ENCODE assay signal across 3 cellular contexts in the genomic region with DNA sequence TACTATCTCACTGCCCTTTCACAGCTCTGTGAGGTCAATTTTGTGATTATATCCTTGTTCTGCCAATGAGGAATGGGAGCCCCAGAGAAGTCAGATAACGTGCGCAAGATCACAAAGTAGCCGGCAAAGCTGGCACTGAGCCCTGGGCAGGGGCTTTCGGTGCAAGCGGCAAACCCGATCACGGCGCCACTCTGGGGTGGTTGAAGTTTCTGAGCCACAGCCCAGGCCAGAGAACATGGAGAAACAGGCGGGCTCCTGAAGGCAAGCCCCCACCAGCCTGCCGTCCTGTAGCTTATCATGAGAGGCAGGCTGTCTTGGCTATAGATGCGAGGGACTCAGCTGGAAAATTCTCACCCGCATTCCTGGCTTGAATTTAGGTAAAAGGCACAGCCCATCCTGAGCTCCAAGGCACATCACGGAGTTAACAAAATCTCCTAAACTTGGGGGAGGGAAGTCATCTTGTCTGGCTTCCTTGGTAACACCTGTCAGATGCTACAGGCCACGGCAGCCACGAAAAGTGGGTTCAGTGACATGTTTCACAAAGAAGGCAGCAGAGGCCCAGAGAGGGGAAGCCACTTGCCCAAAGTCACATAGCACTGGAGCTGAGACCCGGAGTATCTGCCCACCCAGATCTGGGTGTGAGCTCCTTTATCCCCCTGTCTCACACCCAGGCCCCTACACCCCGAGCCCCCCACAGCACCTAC.
TF ChIP-seq lines count a peak whose summit lies in the region.

No MANE protein-coding gene starts in this region.

TF ChIP-seq in SK-N-SH, 30 proteins besides CTCF, POLR2A, EP300 and RAD21:
- no peak for TF ChIP-seq FOXJ3 (CRISPR knock-in tag; IDR thresholded peaks at IDR 0.05)
- no peak for TF ChIP-seq RXRA (IDR thresholded peaks at IDR 0.05; ENCODE audit: borderline replicate concordance, low read depth)
- TF ChIP-seq RCOR1 (IDR thresholded peaks at IDR 0.05; ENCODE audit: low read length): no peak
- TF ChIP-seq EZH2phosphoT487 (IDR thresholded peaks at IDR 0.05; ENCODE audit: borderline replicate concordance, low read depth): no peak
- no peak for TF ChIP-seq FOSL2 (IDR thresholded peaks at IDR 0.05; ENCODE audit: borderline replicate concordance, low read depth)

TF ChIP-seq in SK-N-SH treated with all-trans-retinoic acid at 6 μM for 48 hours, 23 proteins besides CTCF, POLR2A, EP300 and RAD21:
- TF ChIP-seq ZFP3 (CRISPR knock-in tag; IDR thresholded peaks at IDR 0.05): no peak
- no peak for TF ChIP-seq SNAI2 (CRISPR knock-in tag; IDR thresholded peaks at IDR 0.05)
- TF ChIP-seq BACH2 (CRISPR knock-in tag; IDR thresholded peaks at IDR 0.05; ENCODE audit: borderline replicate concordance): no peak
- TF ChIP-seq, protein P1, sequence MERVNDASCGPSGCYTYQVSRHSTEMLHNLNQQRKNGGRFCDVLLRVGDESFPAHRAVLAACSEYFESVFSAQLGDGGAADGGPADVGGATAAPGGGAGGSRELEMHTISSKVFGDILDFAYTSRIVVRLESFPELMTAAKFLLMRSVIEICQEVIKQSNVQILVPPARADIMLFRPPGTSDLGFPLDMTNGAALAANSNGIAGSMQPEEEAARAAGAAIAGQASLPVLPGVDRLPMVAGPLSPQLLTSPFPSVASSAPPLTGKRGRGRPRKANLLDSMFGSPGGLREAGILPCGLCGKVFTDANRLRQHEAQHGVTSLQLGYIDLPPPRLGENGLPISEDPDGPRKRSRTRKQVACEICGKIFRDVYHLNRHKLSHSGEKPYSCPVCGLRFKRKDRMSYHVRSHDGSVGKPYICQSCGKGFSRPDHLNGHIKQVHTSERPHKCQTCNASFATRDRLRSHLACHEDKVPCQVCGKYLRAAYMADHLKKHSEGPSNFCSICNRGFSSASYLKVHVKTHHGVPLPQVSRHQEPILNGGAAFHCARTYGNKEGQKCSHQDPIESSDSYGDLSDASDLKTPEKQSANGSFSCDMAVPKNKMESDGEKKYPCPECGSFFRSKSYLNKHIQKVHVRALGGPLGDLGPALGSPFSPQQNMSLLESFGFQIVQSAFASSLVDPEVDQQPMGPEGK (CRISPR knock-in tag; IDR thresholded peaks at IDR 0.05; ENCODE audit: borderline replicate concordance): no peak
- TF ChIP-seq, protein P2, sequence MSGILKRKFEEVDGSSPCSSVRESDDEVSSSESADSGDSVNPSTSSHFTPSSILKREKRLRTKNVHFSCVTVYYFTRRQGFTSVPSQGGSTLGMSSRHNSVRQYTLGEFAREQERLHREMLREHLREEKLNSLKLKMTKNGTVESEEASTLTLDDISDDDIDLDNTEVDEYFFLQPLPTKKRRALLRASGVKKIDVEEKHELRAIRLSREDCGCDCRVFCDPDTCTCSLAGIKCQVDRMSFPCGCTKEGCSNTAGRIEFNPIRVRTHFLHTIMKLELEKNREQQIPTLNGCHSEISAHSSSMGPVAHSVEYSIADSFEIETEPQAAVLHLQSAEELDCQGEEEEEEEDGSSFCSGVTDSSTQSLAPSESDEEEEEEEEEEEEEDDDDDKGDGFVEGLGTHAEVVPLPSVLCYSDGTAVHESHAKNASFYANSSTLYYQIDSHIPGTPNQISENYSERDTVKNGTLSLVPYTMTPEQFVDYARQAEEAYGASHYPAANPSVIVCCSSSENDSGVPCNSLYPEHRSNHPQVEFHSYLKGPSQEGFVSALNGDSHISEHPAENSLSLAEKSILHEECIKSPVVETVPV (CRISPR knock-in tag; IDR thresholded peaks at IDR 0.05): no peak
- no peak for TF ChIP-seq OSR1 (CRISPR knock-in tag; IDR thresholded peaks at IDR 0.05)
- no peak for TF ChIP-seq TOX (CRISPR knock-in tag; IDR thresholded peaks at IDR 0.05; ENCODE audit: borderline replicate concordance)
- no peak for TF ChIP-seq ZC3H10 (CRISPR knock-in tag; IDR thresholded peaks at IDR 0.05)
- no peak for TF ChIP-seq CREB5 (CRISPR knock-in tag; IDR thresholded peaks at IDR 0.05; ENCODE audit: low read depth)
- no peak for TF ChIP-seq ESRRG (CRISPR knock-in tag; IDR thresholded peaks at IDR 0.05)
- no peak for TF ChIP-seq RARB (CRISPR knock-in tag; IDR thresholded peaks at IDR 0.05)
- no peak for TF ChIP-seq CSDC2 (CRISPR knock-in tag; IDR thresholded peaks at IDR 0.05)
- no peak for TF ChIP-seq POU6F1 (CRISPR knock-in tag; IDR thresholded peaks at IDR 0.05; ENCODE audit: borderline replicate concordance, low read depth)
- TF ChIP-seq, protein P3, sequence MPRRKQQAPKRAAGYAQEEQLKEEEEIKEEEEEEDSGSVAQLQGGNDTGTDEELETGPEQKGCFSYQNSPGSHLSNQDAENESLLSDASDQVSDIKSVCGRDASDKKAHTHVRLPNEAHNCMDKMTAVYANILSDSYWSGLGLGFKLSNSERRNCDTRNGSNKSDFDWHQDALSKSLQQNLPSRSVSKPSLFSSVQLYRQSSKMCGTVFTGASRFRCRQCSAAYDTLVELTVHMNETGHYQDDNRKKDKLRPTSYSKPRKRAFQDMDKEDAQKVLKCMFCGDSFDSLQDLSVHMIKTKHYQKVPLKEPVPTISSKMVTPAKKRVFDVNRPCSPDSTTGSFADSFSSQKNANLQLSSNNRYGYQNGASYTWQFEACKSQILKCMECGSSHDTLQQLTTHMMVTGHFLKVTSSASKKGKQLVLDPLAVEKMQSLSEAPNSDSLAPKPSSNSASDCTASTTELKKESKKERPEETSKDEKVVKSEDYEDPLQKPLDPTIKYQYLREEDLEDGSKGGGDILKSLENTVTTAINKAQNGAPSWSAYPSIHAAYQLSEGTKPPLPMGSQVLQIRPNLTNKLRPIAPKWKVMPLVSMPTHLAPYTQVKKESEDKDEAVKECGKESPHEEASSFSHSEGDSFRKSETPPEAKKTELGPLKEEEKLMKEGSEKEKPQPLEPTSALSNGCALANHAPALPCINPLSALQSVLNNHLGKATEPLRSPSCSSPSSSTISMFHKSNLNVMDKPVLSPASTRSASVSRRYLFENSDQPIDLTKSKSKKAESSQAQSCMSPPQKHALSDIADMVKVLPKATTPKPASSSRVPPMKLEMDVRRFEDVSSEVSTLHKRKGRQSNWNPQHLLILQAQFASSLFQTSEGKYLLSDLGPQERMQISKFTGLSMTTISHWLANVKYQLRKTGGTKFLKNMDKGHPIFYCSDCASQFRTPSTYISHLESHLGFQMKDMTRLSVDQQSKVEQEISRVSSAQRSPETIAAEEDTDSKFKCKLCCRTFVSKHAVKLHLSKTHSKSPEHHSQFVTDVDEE (CRISPR knock-in tag; IDR thresholded peaks at IDR 0.05): no peak
- no peak for TF ChIP-seq GLIS3 (CRISPR knock-in tag; IDR thresholded peaks at IDR 0.05)

TF ChIP-seq in HCT116, 20 proteins besides CTCF, POLR2A, EP300 and RAD21:
- TF ChIP-seq, protein P4, sequence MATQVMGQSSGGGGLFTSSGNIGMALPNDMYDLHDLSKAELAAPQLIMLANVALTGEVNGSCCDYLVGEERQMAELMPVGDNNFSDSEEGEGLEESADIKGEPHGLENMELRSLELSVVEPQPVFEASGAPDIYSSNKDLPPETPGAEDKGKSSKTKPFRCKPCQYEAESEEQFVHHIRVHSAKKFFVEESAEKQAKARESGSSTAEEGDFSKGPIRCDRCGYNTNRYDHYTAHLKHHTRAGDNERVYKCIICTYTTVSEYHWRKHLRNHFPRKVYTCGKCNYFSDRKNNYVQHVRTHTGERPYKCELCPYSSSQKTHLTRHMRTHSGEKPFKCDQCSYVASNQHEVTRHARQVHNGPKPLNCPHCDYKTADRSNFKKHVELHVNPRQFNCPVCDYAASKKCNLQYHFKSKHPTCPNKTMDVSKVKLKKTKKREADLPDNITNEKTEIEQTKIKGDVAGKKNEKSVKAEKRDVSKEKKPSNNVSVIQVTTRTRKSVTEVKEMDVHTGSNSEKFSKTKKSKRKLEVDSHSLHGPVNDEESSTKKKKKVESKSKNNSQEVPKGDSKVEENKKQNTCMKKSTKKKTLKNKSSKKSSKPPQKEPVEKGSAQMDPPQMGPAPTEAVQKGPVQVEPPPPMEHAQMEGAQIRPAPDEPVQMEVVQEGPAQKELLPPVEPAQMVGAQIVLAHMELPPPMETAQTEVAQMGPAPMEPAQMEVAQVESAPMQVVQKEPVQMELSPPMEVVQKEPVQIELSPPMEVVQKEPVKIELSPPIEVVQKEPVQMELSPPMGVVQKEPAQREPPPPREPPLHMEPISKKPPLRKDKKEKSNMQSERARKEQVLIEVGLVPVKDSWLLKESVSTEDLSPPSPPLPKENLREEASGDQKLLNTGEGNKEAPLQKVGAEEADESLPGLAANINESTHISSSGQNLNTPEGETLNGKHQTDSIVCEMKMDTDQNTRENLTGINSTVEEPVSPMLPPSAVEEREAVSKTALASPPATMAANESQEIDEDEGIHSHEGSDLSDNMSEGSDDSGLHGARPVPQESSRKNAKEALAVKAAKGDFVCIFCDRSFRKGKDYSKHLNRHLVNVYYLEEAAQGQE (IDR thresholded peaks at IDR 0.05; ENCODE audit: low read depth): no peak
- TF ChIP-seq POLR2AphosphoS5 (IDR thresholded peaks at IDR 0.05; ENCODE audit: low read depth, low read length): no peak
